12 cellular contexts compared by ENCODE assay signal in genomic region chr19:19434483-19435045, GRCh38. TPM values are rescaled to one million over a fixed set of nuclear protein-coding genes. Genes with fewer than 3 reads are reported as not detected.
DNase-seq lines count a peak whose midpoint lies in the region; ATAC-seq and TF ChIP-seq lines count a peak whose summit lies in the region.
"Had no signal": no experiment of that assay in that cellular context is flagged by ENCODE, and none has a peak within 500 bp of the region (broad histone marks: within the 10 kb centered on the region; RNA-seq: fewer than 3 reads in every experiment).

No MANE protein-coding gene starts in this region.

- intact Hi-C loops in right lobe of liver (cut with DNase I) = no loop called here

- peaks cover 5% of the 10 kb centered on the region for H3K27me3 Mint-ChIP-seq in glutamatergic neuron (ENCODE audit: unreplicated experiment)

- no peaks in the 10 kb centered on the region for H3K9me3 ChIP-seq in right lobe of liver

- H3K27me3 ChIP-seq in right lobe of liver = no peaks in the 10 kb centered on the region
- H3K27me3 ChIP-seq: neural progenitor cell had no signal

- peak; percentile 74 for DNase-seq in GM04504 (ENCODE audit: low read depth)
- peak; percentile 32 for DNase-seq in dermis blood vessel endothelial cell
- peak in 2 of 3 donors; percentile 44 to 66 for DNase-seq in right lobe of liver
- DNase-seq in stimulated activated effector memory CD8-positive, alpha-beta T cell treated with anti-CD3 and anti-CD28 coated beads, Interleukin-12 subunit alpha, Interleukin-12 subunit beta, amount 100 ng/mL, for 72 hours (ENCODE audit: low spot score in 2 of 2) = no peak
- no peak for DNase-seq in glutamatergic neuron
- no peak for DNase-seq in NCI-H345 treated with DMSO at 0.1 percent for 48 hours (lab: John Stamatoyannopoulos, UW; ENCODE audit: unreplicated experiment)
- DNase-seq: activated T-cell treated with anti-CD3 and anti-CD28 coated beads for 4 hours, Calu3, islet precursor cell, NCI-H1048 had no signal

- ATAC-seq in right lobe of liver (peak; percentile 84 to 93 (median 88)), GM18873 (IDR thresholded peaks at IDR 0.05; ENCODE audit: low FRiP score, unreplicated experiment) (no peak)
- no peak for ATAC-seq in stimulated activated effector memory CD8-positive, alpha-beta T cell treated with anti-CD3 and anti-CD28 coated beads, Interleukin-12 subunit alpha, Interleukin-12 subunit beta, amount 100 ng/mL, for 72 hours

- no peaks in the 10 kb centered on the region for H3K9me3 Mint-ChIP-seq in stimulated activated effector memory CD8-positive, alpha-beta T cell treated with anti-CD3 and anti-CD28 coated beads, Interleukin-12 subunit alpha, Interleukin-12 subunit beta, amount 100 ng/mL, for 72 hours
- peaks cover 17% of the 10 kb centered on the region for H3K9me3 Mint-ChIP-seq in glutamatergic neuron (ENCODE audit: unreplicated experiment)
- H3K9me3 Mint-ChIP-seq: neural progenitor cell had no signal

- no peaks in the 10 kb centered on the region for H3K36me3 ChIP-seq in right lobe of liver
- H3K36me3 ChIP-seq: neural progenitor cell had no signal

- peaks cover 37% of the 10 kb centered on the region for H3K36me3 Mint-ChIP-seq in stimulated activated effector memory CD8-positive, alpha-beta T cell treated with anti-CD3 and anti-CD28 coated beads, Interleukin-12 subunit alpha, Interleukin-12 subunit beta, amount 100 ng/mL, for 72 hours
- peaks cover 6% of the 10 kb centered on the region for H3K36me3 Mint-ChIP-seq in glutamatergic neuron (ENCODE audit: unreplicated experiment)

- peak overlapping the region in 1 of 3 donors; percentile 6 for H3K4me3 ChIP-seq in right lobe of liver
- H3K4me3 ChIP-seq: neural progenitor cell had no signal

- H3K4me1 ChIP-seq in right lobe of liver = peaks cover 0 to 38% (median 11%) of the 10 kb centered on the region in 4 donors

- 26% methylated on average over 7 of the region's 8 CpGs for WGBS in right lobe of liver (ENCODE audit: insufficient coverage, low coverage, low lambda C conversion rate, missing lambda C conversion rate)

- H3K4me3 Mint-ChIP-seq in stimulated activated effector memory CD8-positive, alpha-beta T cell treated with anti-CD3 and anti-CD28 coated beads, Interleukin-12 subunit alpha, Interleukin-12 subunit beta, amount 100 ng/mL, for 72 hours = no peak overlapping the region
- H3K4me3 Mint-ChIP-seq in glutamatergic neuron (ENCODE audit: unreplicated experiment) = no peak overlapping the region
- H3K4me3 Mint-ChIP-seq: neural progenitor cell had no signal

- no peak for TF ChIP-seq CTCF in right lobe of liver (IDR thresholded peaks at IDR 0.05)
- TF ChIP-seq CTCF in glutamatergic neuron (IDR thresholded peaks at IDR 0.05; ENCODE audit: partially characterized antibody, unreplicated experiment) = no peak

- peak overlapping the region; percentile 93 for H3K27ac Mint-ChIP-seq in stimulated activated effector memory CD8-positive, alpha-beta T cell treated with anti-CD3 and anti-CD28 coated beads, Interleukin-12 subunit alpha, Interleukin-12 subunit beta, amount 100 ng/mL, for 72 hours
- no peak overlapping the region for H3K27ac Mint-ChIP-seq in glutamatergic neuron (ENCODE audit: unreplicated experiment)

- peak overlapping the region; percentile 43 to 80 (median 46) for H3K27ac ChIP-seq in right lobe of liver
- H3K27ac ChIP-seq: neural progenitor cell had no signal

- peaks cover 70% of the 10 kb centered on the region for H3K4me1 Mint-ChIP-seq in stimulated activated effector memory CD8-positive, alpha-beta T cell treated with anti-CD3 and anti-CD28 coated beads, Interleukin-12 subunit alpha, Interleukin-12 subunit beta, amount 100 ng/mL, for 72 hours
- peaks cover 52% of the 10 kb centered on the region for H3K4me1 Mint-ChIP-seq in glutamatergic neuron (ENCODE audit: low read depth, unreplicated experiment)

- no peak for TF ChIP-seq POLR2A in right lobe of liver (IDR thresholded peaks at IDR 0.05)

RNA-seq across cellular contexts. Expression of gene GATAD2A, which starts 29.1 kb away (rescaled TPM):
- 47.0 and 104 TPM in 2 replicates for total RNA-seq in dermis blood vessel endothelial cell
- 10 to 100 TPM; 23.9 to 59.6 (median 39.2) TPM for total RNA-seq in right lobe of liver
- 203 TPM for total RNA-seq in glutamatergic neuron (ENCODE audit: unreplicated experiment)

Comparison
In these comparisons a context has a peak if more than half of its experiments do, and no peak if none do; other contexts are left out.
1. DNase-seq: peak in GM04504 (single experiment), dermis blood vessel endothelial cell (single experiment) and right lobe of liver (2 of 3); none in stimulated activated effector memory CD8-positive, alpha-beta T cell treated with anti-CD3 and anti-CD28 coated beads, Interleukin-12 subunit alpha, Interleukin-12 subunit beta, amount 100 ng/mL, for 72 hours (0 of 2), glutamatergic neuron (single experiment) and NCI-H345 treated with DMSO at 0.1 percent for 48 hours (single experiment).
2. ATAC-seq: peak in right lobe of liver (4 of 4); none in stimulated activated effector memory CD8-positive, alpha-beta T cell treated with anti-CD3 and anti-CD28 coated beads, Interleukin-12 subunit alpha, Interleukin-12 subunit beta, amount 100 ng/mL, for 72 hours (single experiment) and GM18873 (single experiment).